In genomic region chr19:13621413-13621812, GRCh38 we compare ENCODE assay signal across 9 cellular contexts.
DNase-seq lines count a peak whose midpoint lies in the region; ATAC-seq and TF ChIP-seq lines count a peak whose summit lies in the region.
"Had no signal": no experiment of that assay in that cellular context is flagged by ENCODE, and none has a peak within 500 bp of the region (broad histone marks: within the 10 kb centered on the region; RNA-seq: fewer than 3 reads in every experiment).

No MANE protein-coding gene starts in this region.

- no peaks in the 10 kb centered on the region for H3K4me1 ChIP-seq in BE2C
- H3K4me1 ChIP-seq in testis: no peaks in the 10 kb centered on the region

- TF ChIP-seq POLR2A in testis (IDR thresholded peaks at IDR 0.05): no peak

- no peaks in the 10 kb centered on the region for H3K36me3 ChIP-seq in BE2C
- H3K36me3 ChIP-seq in testis (ENCODE audit: low read depth, missing control alignments): no peaks in the 10 kb centered on the region

- peaks cover 30% of the 10 kb centered on the region for H3K27me3 ChIP-seq in BE2C
- no peaks in the 10 kb centered on the region for H3K27me3 ChIP-seq in testis

- H3K4me3 ChIP-seq in BE2C (ENCODE audit: low read depth, low read length) (no peak overlapping the region), testis (no peak overlapping the region)

- no peak overlapping the region for H3K27ac ChIP-seq in testis

- DNase-seq in activated CD4-positive, alpha-beta T cell treated with anti-CD3 and anti-CD28 coated beads for 48 hours: peak; percentile 71
- no peak for DNase-seq in activated CD4-positive, alpha-beta T cell treated with anti-CD3 and anti-CD28 coated beads for 1 hour
- DNase-seq in activated CD4-positive, alpha-beta T cell treated with anti-CD3 and anti-CD28 coated beads, Interleukin-2, amount 50 U/mL, for 48 hours: peak; percentile 68 to 77
- DNase-seq in foreskin melanocyte: peak; percentile 99
- DNase-seq in stimulated activated CD8-positive, alpha-beta memory T cell treated with anti-CD3 and anti-CD28 coated beads, Interleukin-7, amount 100 ng/mL, for 48 hours (ENCODE audit: extremely low read depth in 1 of 2, low read depth in 1 of 2): peak; percentile 33 to 58
- no peak for DNase-seq in BE2C
- DNase-seq in testis: no peak
- DNase-seq: SIG-M5 had no signal

- H3K9me3 ChIP-seq in BE2C (no peaks in the 10 kb centered on the region), testis (no peaks in the 10 kb centered on the region)

- WGBS in testis, 2 donors: 73 to 82% methylated on average over 5 to 6 of the region's 6 CpGs

- TF ChIP-seq CTCF in BE2C (IDR thresholded peaks at IDR 0.05; ENCODE audit: low read depth, low read length) (no peak), testis (IDR thresholded peaks at IDR 0.05) (no peak)

- ATAC-seq in HG02973 (IDR thresholded peaks at IDR 0.05; ENCODE audit: unreplicated experiment): no peak

- intact Hi-C loops in testis (cut with DNase I; ENCODE audit: low total_unique reads): no loop called here

Comparison
In these comparisons a context has a peak if more than half of its experiments do, and no peak if none do; other contexts are left out.
1. DNase-seq: peak in activated CD4-positive, alpha-beta T cell treated with anti-CD3 and anti-CD28 coated beads for 48 hours (single experiment), activated CD4-positive, alpha-beta T cell treated with anti-CD3 and anti-CD28 coated beads, Interleukin-2, amount 50 U/mL, for 48 hours (2 of 2), foreskin melanocyte (single experiment) and stimulated activated CD8-positive, alpha-beta memory T cell treated with anti-CD3 and anti-CD28 coated beads, Interleukin-7, amount 100 ng/mL, for 48 hours (2 of 2); none in activated CD4-positive, alpha-beta T cell treated with anti-CD3 and anti-CD28 coated beads for 1 hour (single experiment), BE2C (single experiment) and testis (single experiment).